8 cellular contexts compared by ENCODE assay signal in genomic region chr4:1856920-1857699, GRCh38. TPM values are rescaled to one million over a fixed set of nuclear protein-coding genes. Genes with fewer than 3 reads are reported as not detected.
A peak's percentile ranks its signal among the peaks of the same experiment; 100 is the strongest.
DNase-seq lines count a peak whose midpoint lies in the region; ATAC-seq and TF ChIP-seq lines count a peak whose summit lies in the region.

No MANE protein-coding gene starts in this region.

- ATAC-seq in upper lobe of right lung (peak; percentile 2), HG02610 (IDR thresholded peaks at IDR 0.05; ENCODE audit: unreplicated experiment) (no peak), GM19455 (IDR thresholded peaks at IDR 0.05; ENCODE audit: unreplicated experiment) (no peak)

- H3K4me1 ChIP-seq in Caco-2 (peaks cover 14% of the 10 kb centered on the region), mesenchymal stem cell (ENCODE audit: control insufficient read depth, insufficient read depth, low read depth, low read length) (peaks cover 26% of the 10 kb centered on the region), upper lobe of right lung (peaks cover 8% of the 10 kb centered on the region)

- no peaks in the 10 kb centered on the region for H3K27me3 ChIP-seq in Caco-2 (replicated peaks; ENCODE audit: control insufficient read depth, insufficient read depth, low read length)
- H3K27me3 ChIP-seq in MG63: no peaks in the 10 kb centered on the region
- peaks cover 0 to 4% of the 10 kb centered on the region in 2 experiments for H3K27me3 ChIP-seq in mesenchymal stem cell (ENCODE audit: control insufficient read depth in 1 of 2, insufficient read depth in 1 of 2, low read length in 2 of 2)
- H3K27me3 ChIP-seq in upper lobe of right lung: no peaks in the 10 kb centered on the region

- POLR2A ChIA-PET in Caco-2 (lab: Charles Lee): interaction anchor here (2.2 kb wide), 1 partner anchor 13 kb away, joined by 16 read pairs; the partner anchor contains the start of gene NSD2

- peak overlapping the region; percentile 92 for H2AFZ ChIP-seq in mesenchymal stem cell (ENCODE audit: low read depth, low read length)

- peak overlapping the region; percentile 90 for H3K4me2 ChIP-seq in mesenchymal stem cell (ENCODE audit: low read length, poor library complexity, severe bottlenecking)

- H3K9ac ChIP-seq in mesenchymal stem cell (ENCODE audit: low read length): peak overlapping the region; percentile 93

- no peaks in the 10 kb centered on the region for H3K27me3 Mint-ChIP-seq in Caco-2 (ENCODE audit: insufficient read depth, unreplicated experiment)

- no peak overlapping the region for H2AK5ac ChIP-seq in mesenchymal stem cell (ENCODE audit: low read length, severe bottlenecking)

- H2BK120ac ChIP-seq in mesenchymal stem cell (ENCODE audit: low read depth, low read length): no peak overlapping the region

- intact Hi-C loops in Caco-2 (cut with micrococcal nuclease; ENCODE audit: unreplicated experiment): loop anchor here (1.0 to 2.0 kb wide), 5 partner anchors 11 to 136 kb away; partner anchors contain the start of genes TACC3 and TMEM129
- intact Hi-C loops in upper lobe of right lung (cut with DNase I): no loop called here

- H3K79me1 ChIP-seq in mesenchymal stem cell (replicated peaks; ENCODE audit: low read length, poor library complexity, severe bottlenecking): peaks cover 11% of the 10 kb centered on the region

- H4K8ac ChIP-seq in mesenchymal stem cell (ENCODE audit: low read length): peak overlapping the region; percentile 88

- H3K18ac ChIP-seq in mesenchymal stem cell (ENCODE audit: low read depth in 1 of 2, low read length in 2 of 2): peak overlapping the region; percentile 23 to 97

- no peaks in the 10 kb centered on the region for H3K9me3 Mint-ChIP-seq in Caco-2 (ENCODE audit: unreplicated experiment)

- no peak overlapping the region for H2BK12ac ChIP-seq in mesenchymal stem cell (ENCODE audit: low read length in 2 of 2)

- H3K4ac ChIP-seq in mesenchymal stem cell (ENCODE audit: low read depth in 1 of 2, low read length in 2 of 2): peak overlapping the region in 1 of 2 experiments; percentile 87

- no peak for TF ChIP-seq CTCF in Caco-2 (IDR thresholded peaks at IDR 0.05; ENCODE audit: insufficient read depth in 1 of 2, low read depth in 1 of 2, low read length in 1 of 2, severe bottlenecking in 1 of 2, unreplicated experiment in 1 of 2)
- no peak for TF ChIP-seq CTCF in upper lobe of right lung (IDR thresholded peaks at IDR 0.05)

- CTCF ChIA-PET in Caco-2 (lab: Charles Lee): interaction anchor here (0.7 to 1.4 kb wide), 5 partner anchors 11 to 164 kb away, joined by 3 to 7 read pairs (median 3); no protein-coding TSS in a partner anchor

- peak overlapping the region; percentile 71 for H3K4me3 Mint-ChIP-seq in Caco-2 (ENCODE audit: unreplicated experiment)

- H3K27ac ChIP-seq in mesenchymal stem cell (ENCODE audit: low read length, poor library complexity, severe bottlenecking) (no peak overlapping the region), upper lobe of right lung (peak overlapping the region; percentile 85)

- H3K4me3 ChIP-seq in Caco-2 (ENCODE audit: low read depth, low read length) (peak overlapping the region; percentile 95), MG63 (peak overlapping the region; percentile 82), mesenchymal stem cell (ENCODE audit: insufficient read depth in 1 of 2, low read depth in 1 of 2, low read length in 2 of 2) (peak overlapping the region; percentile 87 to 97), upper lobe of right lung (peak overlapping the region; percentile 93)

- H3K9me3 ChIP-seq in Caco-2 (no peaks in the 10 kb centered on the region), MG63 (no peaks in the 10 kb centered on the region), mesenchymal stem cell (ENCODE audit: control insufficient read depth, low read length) (no peaks in the 10 kb centered on the region), upper lobe of right lung (no peaks in the 10 kb centered on the region)

- WGBS in mesenchymal stem cell: 34% methylated on average over 26 of the region's 33 CpGs

- H2BK5ac ChIP-seq in mesenchymal stem cell (ENCODE audit: low read depth, low read length, poor library complexity, severe bottlenecking): no peak overlapping the region

- peak overlapping the region in 1 of 2 experiments; percentile 99 for H3K14ac ChIP-seq in mesenchymal stem cell (ENCODE audit: low read length in 2 of 2)

- peak overlapping the region; percentile 64 for H3K27ac Mint-ChIP-seq in Caco-2 (ENCODE audit: unreplicated experiment)

- H3K36me3 ChIP-seq in Caco-2 (ENCODE audit: control insufficient read depth, insufficient read depth, low read length): no peaks in the 10 kb centered on the region
- peaks cover 3% of the 10 kb centered on the region for H3K36me3 ChIP-seq in MG63
- peaks cover 0 to 4% of the 10 kb centered on the region in 2 experiments for H3K36me3 ChIP-seq in mesenchymal stem cell (ENCODE audit: control insufficient read depth in 1 of 2, insufficient read depth in 2 of 2, low read depth in 1 of 2, low read length in 2 of 2)
- H3K36me3 ChIP-seq in upper lobe of right lung: no peaks in the 10 kb centered on the region

- H3K23ac ChIP-seq in mesenchymal stem cell (ENCODE audit: low read length in 2 of 2): peak overlapping the region in 1 of 2 experiments; percentile 86

- H2BK15ac ChIP-seq in mesenchymal stem cell (ENCODE audit: low read depth, poor library complexity, severe bottlenecking): no peak overlapping the region

- DNase-seq in Caco-2 (no peak), MG63 (peak; percentile 15), dermis blood vessel endothelial cell (peak; percentile 45), mesenchymal stem cell (no peak), upper lobe of right lung (no peak), NCI-H1105 (lab: John Stamatoyannopoulos, UW) (no peak)

- no TSS peak for BruUV-seq in Caco-2 (replicated peaks; lab: Mats Ljungman, UMichigan)

- peaks cover 13% of the 10 kb centered on the region for H3K36me3 Mint-ChIP-seq in Caco-2 (ENCODE audit: insufficient read depth, unreplicated experiment)

- peaks cover 7% of the 10 kb centered on the region for H3K4me1 Mint-ChIP-seq in Caco-2 (ENCODE audit: low read depth, unreplicated experiment)

- no peak overlapping the region for H4K91ac ChIP-seq in mesenchymal stem cell (ENCODE audit: low read length)

RNA-seq across cellular contexts. Expression of gene LETM1, which starts 1.2 kb away (rescaled TPM):
- total RNA-seq in Caco-2 (2022) (63.9 and 68.9 TPM in 2 replicates), dermis blood vessel endothelial cell (90.0 and 95.8 TPM in 2 replicates), upper lobe of right lung (39.5 TPM)
- 31.7 and 49.4 TPM in 2 replicates for total RNA-seq in MG63 (2014; rRNA removed; shearing (Covaris generic); ENCODE audit: low replicate concordance)
- 17.9 TPM for polyA plus RNA-seq in mesenchymal stem cell (2013, experiment 1 of 2)
- polyA plus RNA-seq in mesenchymal stem cell (2013, experiment 2 of 2): 17.5 TPM

RNA-seq across cellular contexts. Expression of gene NSD2, which starts 14.1 kb away (rescaled TPM):
- total RNA-seq in Caco-2 (2022) (113 and 122 TPM in 2 replicates), dermis blood vessel endothelial cell (66.0 and 102 TPM in 2 replicates), upper lobe of right lung (45.2 TPM)
- 34.1 and 39.9 TPM in 2 replicates for total RNA-seq in MG63 (2014; rRNA removed; shearing (Covaris generic); ENCODE audit: low replicate concordance)
- polyA plus RNA-seq in mesenchymal stem cell (2013, experiment 1 of 2): 17.1 TPM
- polyA plus RNA-seq in mesenchymal stem cell (2013, experiment 2 of 2): 16.3 TPM

Comparison
In these comparisons a context has a peak if more than half of its experiments do, and no peak if none do; other contexts are left out.
1. DNase-seq: peak in MG63 (single experiment) and dermis blood vessel endothelial cell (single experiment); none in Caco-2 (0 of 2), mesenchymal stem cell (single experiment), upper lobe of right lung (single experiment) and NCI-H1105 (single experiment).
2. Peak in every context shown above with its lines, with median percentiles within 50 percentile points of each other: H3K4me3 ChIP-seq.